8 cellular contexts compared by ENCODE assay signal in the genomic region with DNA sequence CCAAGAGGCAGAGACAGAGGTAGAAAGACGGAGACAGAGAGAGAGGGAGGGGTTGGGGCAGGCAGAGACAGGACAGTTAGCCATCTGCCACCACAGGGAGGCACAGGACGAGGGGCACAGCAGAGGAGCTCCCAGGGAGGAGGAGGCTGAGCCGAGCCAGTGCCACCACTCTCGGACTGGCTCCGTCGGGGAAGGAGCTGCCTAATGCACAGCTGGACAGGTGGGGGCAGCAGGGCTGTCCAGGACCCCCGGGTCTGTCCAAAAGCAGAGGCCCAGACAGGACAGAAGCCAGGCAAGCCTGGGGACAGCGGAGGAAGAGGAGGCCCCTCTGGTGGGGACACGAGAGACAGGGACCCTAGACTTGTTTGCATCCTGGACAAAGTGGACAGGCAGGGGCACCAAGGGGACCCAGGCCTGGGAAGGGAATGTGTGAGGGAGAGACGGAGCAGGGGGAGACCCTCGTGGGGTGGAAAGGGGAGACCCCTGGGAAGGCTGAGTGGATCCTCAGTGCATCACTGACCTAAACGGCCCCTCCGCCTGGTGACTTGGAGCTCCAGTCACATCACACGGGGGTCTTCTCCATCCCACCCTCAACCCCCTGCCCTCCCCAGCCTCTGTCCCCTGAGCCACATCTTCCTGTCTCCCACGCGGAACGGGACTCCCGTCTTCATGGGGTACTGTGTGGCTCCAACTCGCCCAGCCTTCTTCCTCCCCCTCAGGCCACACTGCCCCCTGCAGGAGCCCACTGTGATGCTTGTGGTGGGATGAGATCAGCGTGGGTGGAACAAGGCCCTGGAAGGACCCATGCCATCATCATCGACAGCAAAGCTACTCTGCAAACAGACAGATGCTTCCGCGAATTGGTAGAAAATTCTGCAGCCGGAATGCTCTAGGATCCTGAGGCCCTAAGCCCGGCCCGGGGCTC. TPM values are rescaled to one million over a fixed set of nuclear protein-coding genes. Genes with fewer than 3 reads are reported as not detected.
DNase-seq lines count a peak whose midpoint lies in the region; ATAC-seq, FAIRE-seq and TF ChIP-seq lines count a peak whose summit lies in the region.

No MANE protein-coding gene starts in this region.

- in situ Hi-C loops in GM23248 (cut with MboI): no loop called here
- in situ Hi-C loops in astrocyte of the spinal cord (cut with HindIII; ENCODE audit: low sequenced_read_pairs): no loop called here

- DNase-seq in A549 (ENCODE audit: low read depth in 1 of 2, low spot score in 1 of 2) (no peak), GM23248 (peak; percentile 38), astrocyte of the spinal cord (ENCODE audit: low read depth, low spot score) (no peak), lung (ENCODE audit: low spot score) (no peak), A172 (ENCODE audit: low spot score) (no peak)

- ATAC-seq in A549 (peak; percentile 46 to 74; a peak in 3 of 6 replicates), lung (ENCODE audit: insufficient read depth, low FRiP score) (no peak), gastroesophageal sphincter (no peak), GM18505 (IDR thresholded peaks at IDR 0.05; ENCODE audit: unreplicated experiment) (no peak), HG02588 (IDR thresholded peaks at IDR 0.05; ENCODE audit: unreplicated experiment) (no peak)

- WGBS in A549 (ENCODE audit: missing lambda C conversion rate): 71% methylated on average over 20 of the region's 26 CpGs
- 44 to 55% methylated on average over 21 to 26 of the region's 26 CpGs for WGBS in GM23248 (ENCODE audit: low coverage in 1 of 2, low lambda C conversion rate in 2 of 2, missing lambda C conversion rate in 2 of 2), 2 experiments
- 80 to 86% methylated on average over 25 to 26 of the region's 26 CpGs for WGBS in lung, 2 donors
- 54 to 80% methylated on average over 2 to 7 of the region's 26 CpGs for WGBS in gastroesophageal sphincter (ENCODE audit: low coverage in 1 of 2), 2 donors

- TF ChIP-seq CTCF in A549 (IDR thresholded peaks at IDR 0.05): peak; percentile 11; the same call in 1 of the 3 replicates
- peak; percentile 35 for TF ChIP-seq CTCF in astrocyte of the spinal cord (IDR thresholded peaks at IDR 0.05; ENCODE audit: low read depth, low read length)
- TF ChIP-seq CTCF in lung (IDR thresholded peaks at IDR 0.05; ENCODE audit: control extremely low read depth, extremely low read depth): no peak
- peak in 1 of 4 experiments; percentile 18 for TF ChIP-seq CTCF in gastroesophageal sphincter (IDR thresholded peaks at IDR 0.05)

- peak in 1 of 2 experiments; percentile 33; a peak in 1 of 5 replicates for TF ChIP-seq RAD21 in A549 (conservative IDR thresholded peaks at IDR 0.05 in 1 of 2, IDR thresholded peaks at IDR 0.05 in 1 of 2)

- no peaks in the 10 kb centered on the region for H3K9me2 ChIP-seq in GM23248 (ENCODE audit: insufficient read depth)

- no peak for FAIRE-seq in A549 (lab: Jason Lieb, UNC)

- no peaks in the 10 kb centered on the region for H3K79me2 ChIP-seq in GM23248 (ENCODE audit: insufficient read depth)

- TF ChIP-seq EP300 in A549 (IDR thresholded peaks at IDR 0.05) (no peak), gastroesophageal sphincter (IDR thresholded peaks at IDR 0.05) (no peak)

- no peaks in the 10 kb centered on the region for H3K36me3 ChIP-seq in GM23248 (ENCODE audit: low read depth)
- no peaks in the 10 kb centered on the region for H3K36me3 ChIP-seq in lung (ENCODE audit: control insufficient read depth in 2 of 2, insufficient read depth in 2 of 2, low read length in 2 of 2)
- no peaks in the 10 kb centered on the region for H3K36me3 ChIP-seq in gastroesophageal sphincter

- no peak overlapping the region for H3K4me2 ChIP-seq in A549
- H3K4me2 ChIP-seq in GM23248 (ENCODE audit: unreplicated experiment): peak overlapping the region; percentile 70

- H3K27me3 ChIP-seq in GM23248 (replicated peaks; ENCODE audit: insufficient read depth): no peaks in the 10 kb centered on the region; the same call in 1 of the 2 replicates
- H3K27me3 ChIP-seq in lung (ENCODE audit: control insufficient read depth, insufficient read depth): no peaks in the 10 kb centered on the region
- peaks cover 13% of the 10 kb centered on the region for H3K27me3 ChIP-seq in gastroesophageal sphincter

- H3K9ac ChIP-seq in GM23248: 0 out of 2 replicates have a peak overlapping the region, but pooled peaks have one; percentile 23

- POLR2A ChIA-PET in A549 (lab: Yijun Ruan, JAX): no interaction called here

- H3K4me3 ChIP-seq in A549 (no peak overlapping the region), GM23248 (peak overlapping the region; percentile 53; the same call in 1 of the 2 replicates), astrocyte of the spinal cord (ENCODE audit: low read depth, low read length) (peak overlapping the region; percentile 23), lung (peak overlapping the region; percentile 5), gastroesophageal sphincter (peak overlapping the region in 1 of 2 donors; percentile 39)

- CTCF ChIA-PET in A549 (lab: Yijun Ruan, JAX): interaction anchor here (0.8 to 1.7 kb wide), 7 partner anchors 9 to 436 kb away, joined by 3 to 5 read pairs (median 3); no protein-coding TSS in a partner anchor

- H3K9me3 ChIP-seq in A549 (no peaks in the 10 kb centered on the region), GM23248 (ENCODE audit: low read depth) (no peaks in the 10 kb centered on the region), lung (ENCODE audit: control insufficient read depth in 2 of 2, insufficient read depth in 1 of 2, low read length in 1 of 2) (peaks cover 0 to under 1% of the 10 kb centered on the region in 2 donors), gastroesophageal sphincter (no peaks in the 10 kb centered on the region)

- no peak overlapping the region for H3K27ac ChIP-seq in A549
- no peak overlapping the region for H3K27ac ChIP-seq in GM23248
- no peak overlapping the region for H3K27ac ChIP-seq in lung (ENCODE audit: low read depth in 1 of 2, low read length in 1 of 2)
- H3K27ac ChIP-seq in gastroesophageal sphincter: peak overlapping the region in 2 of 4 donors; percentile 57 to 69

- no peaks in the 10 kb centered on the region for H3F3A ChIP-seq in GM23248 (ENCODE audit: insufficient read depth)

- H3K4me1 ChIP-seq in A549 (no peaks in the 10 kb centered on the region), GM23248 (ENCODE audit: insufficient read depth) (no peaks in the 10 kb centered on the region), lung (ENCODE audit: control insufficient read depth in 2 of 2, insufficient read depth in 2 of 2, low read length in 2 of 2) (no peaks in the 10 kb centered on the region), gastroesophageal sphincter (peaks cover 0 to 23% (median 0%) of the 10 kb centered on the region in 3 donors)

- TF ChIP-seq POLR2A in A549 (IDR thresholded peaks at IDR 0.05; ENCODE audit: low read length) (no peak), gastroesophageal sphincter (IDR thresholded peaks at IDR 0.05) (no peak), GM18505 (IDR thresholded peaks at IDR 0.05; ENCODE audit: borderline replicate concordance, extremely low read depth, insufficient read depth, insufficient read length) (no peak)

- peak overlapping the region; percentile 87 for H2AFZ ChIP-seq in GM23248

- H4K20me1 ChIP-seq in GM23248 (ENCODE audit: insufficient read depth): no peaks in the 10 kb centered on the region

TF ChIP-seq in A549, 52 proteins besides CTCF, POLR2A, EP300 and RAD21 (continues in another document):
- TF ChIP-seq GATA3 (IDR thresholded peaks at IDR 0.05; ENCODE audit: borderline replicate concordance) (no peak), HDAC2 (IDR thresholded peaks at IDR 0.05) (no peak), MAFK (IDR thresholded peaks at IDR 0.05; ENCODE audit: partially characterized antibody) (no peak), TFCP2L1 (CRISPR knock-in tag; IDR thresholded peaks at IDR 0.05) (no peak)
- TF ChIP-seq, protein P1, sequence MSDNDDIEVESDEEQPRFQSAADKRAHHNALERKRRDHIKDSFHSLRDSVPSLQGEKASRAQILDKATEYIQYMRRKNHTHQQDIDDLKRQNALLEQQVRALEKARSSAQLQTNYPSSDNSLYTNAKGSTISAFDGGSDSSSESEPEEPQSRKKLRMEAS (IDR thresholded peaks at IDR 0.05): no peak

RNA-seq across cellular contexts. Expression of gene F10, which starts 0.9 kb away (rescaled TPM):
- polyA plus RNA-seq in A549 (2011; rRNA removed) (0.32 and 0.42 TPM in 2 replicates), A549 (2017; fragmentation: RNase III; extraction: RNeasy Plus Mini Kit Qiagen cat#74134 plus additional on column Dnase treatment) (not detected in 3 replicates), GM23248 (2016; fragmentation: Nextera tagmentation; extraction: Ambion mirVana) (9.0 and 9.1 TPM in 2 replicates), lung (1 to 10 TPM; 2.5 to 9.2 TPM)
- polyA plus RNA-seq in A549 (2012; cell fraction: cytosol; rRNA removed): 0.03 and 0.08 TPM in 2 replicates
- polyA plus RNA-seq in A549 (2012; cell fraction: nucleus; rRNA removed): 0.10 TPM in 2 replicates
- polyA minus RNA-seq in A549 (2011; rRNA and poly(A)+ RNA removed): 0.19 TPM in 1 of 2 replicates, not detected in the other
- total RNA-seq in GM23248 (2014; rRNA removed; shearing (Covaris generic)): 7.8 and 10.2 TPM in 2 replicates
- total RNA-seq in lung (10 to 100 TPM in 1 of 2 donors, 1 to 10 TPM in 1; 6.1 to 18.8 TPM), gastroesophageal sphincter (10 to 100 TPM in 2 of 4 donors, 1 to 10 TPM in 2; 6.9 to 51.7 (median 12.0) TPM)
- total RNA-seq in A172 (2014; rRNA removed; shearing (Covaris generic)): 0.29 and 0.36 TPM in 2 replicates

RNA-seq across cellular contexts. Expression of gene F7, which starts 17.9 kb away (rescaled TPM):
- 0.65 and 1.7 TPM in 2 replicates for polyA plus RNA-seq in A549 (2011; rRNA removed)
- polyA plus RNA-seq in A549 (2012; cell fraction: cytosol; rRNA removed): 0.09 and 0.14 TPM in 2 replicates
- 0.12 and 0.65 TPM in 2 replicates for polyA plus RNA-seq in A549 (2012; cell fraction: nucleus; rRNA removed)
- polyA plus RNA-seq in A549 (2017; fragmentation: RNase III; extraction: RNeasy Plus Mini Kit Qiagen cat#74134 plus additional on column Dnase treatment): 0.26 to 0.44 TPM (median 0.30 TPM) in 3 replicates
- polyA minus RNA-seq in A549 (2011; rRNA and poly(A)+ RNA removed): 0.63 and 3.0 TPM in 2 replicates
- not detected in 2 replicates for total RNA-seq in GM23248 (2014; rRNA removed; shearing (Covaris generic))
- not detected in 2 replicates for polyA plus RNA-seq in GM23248 (2016; fragmentation: Nextera tagmentation; extraction: Ambion mirVana)
- total RNA-seq in lung: under 1 TPM; 0.21 to 0.26 TPM
- polyA plus RNA-seq in lung: under 1 TPM; 0.04 to 0.07 TPM
- 0.05 TPM in 1 of 2 replicates, not detected in the other for total RNA-seq in A172 (2014; rRNA removed; shearing (Covaris generic))
- under 1 TPM in 2 of 4 donors, not detected in 2; 0.12 to 0.54 TPM for total RNA-seq in gastroesophageal sphincter

RNA-seq across cellular contexts. Expression of gene PROZ, which starts 35.0 kb away (rescaled TPM):
- polyA plus RNA-seq in A549 (2011; rRNA removed): not detected in 2 replicates
- polyA plus RNA-seq in A549 (2012; cell fraction: cytosol; rRNA removed): not detected in 2 replicates
- polyA plus RNA-seq in A549 (2012; cell fraction: nucleus; rRNA removed): not detected in 2 replicates
- not detected in 3 replicates for polyA plus RNA-seq in A549 (2017; fragmentation: RNase III; extraction: RNeasy Plus Mini Kit Qiagen cat#74134 plus additional on column Dnase treatment)
- not detected in 2 replicates for polyA minus RNA-seq in A549 (2011; rRNA and poly(A)+ RNA removed)
- total RNA-seq in GM23248 (2014; rRNA removed; shearing (Covaris generic)): not detected in 2 replicates
- not detected in 2 replicates for polyA plus RNA-seq in GM23248 (2016; fragmentation: Nextera tagmentation; extraction: Ambion mirVana)
- not detected for total RNA-seq in lung
- polyA plus RNA-seq in lung: not detected
- not detected in 2 replicates for total RNA-seq in A172 (2014; rRNA removed; shearing (Covaris generic))
- not detected for total RNA-seq in gastroesophageal sphincter

Comparison
In these comparisons a context has a peak if more than half of its experiments do, and no peak if none do; other contexts are left out.
1. ATAC-seq: peak in A549 (2 of 2); none in lung (single experiment), gastroesophageal sphincter (single experiment), GM18505 (single experiment) and HG02588 (single experiment).